In the genomic region with DNA sequence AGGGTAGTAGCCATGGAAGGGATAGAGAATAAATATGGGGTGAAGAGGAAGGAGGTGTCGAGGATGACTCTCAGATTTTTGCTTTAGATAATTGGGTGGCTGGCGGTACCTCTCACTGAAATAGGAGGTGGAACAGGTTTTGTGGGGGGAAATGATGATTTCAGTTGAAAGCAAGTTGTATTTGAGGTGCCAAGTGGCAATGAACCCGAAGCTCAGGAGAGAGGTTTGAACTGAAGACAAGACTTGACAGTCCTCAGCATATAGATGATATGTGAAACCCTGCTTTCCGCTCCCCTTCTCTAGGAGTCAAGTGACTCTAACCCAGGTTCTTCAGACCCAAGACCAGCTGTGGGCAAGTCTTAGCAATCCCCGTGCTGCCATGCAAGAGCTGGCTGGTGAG, we compare ENCODE assay signal across 17 cellular contexts. TPM values are rescaled to one million over a fixed set of nuclear protein-coding genes. Genes with fewer than 3 reads are reported as not detected.
DNase-seq lines count a peak whose midpoint lies in the region; ATAC-seq and TF ChIP-seq lines count a peak whose summit lies in the region.
"Had no signal": no experiment of that assay in that cellular context is flagged by ENCODE, and none has a peak within 500 bp of the region (broad histone marks: within the 10 kb centered on the region; RNA-seq: fewer than 3 reads in every experiment).

No MANE protein-coding gene starts in this region.

- TF ChIP-seq CTCF in brain (conservative IDR thresholded peaks at IDR 0.05) (no peak), osteocyte (IDR thresholded peaks at IDR 0.05) (no peak)

- H3K36me3 Mint-ChIP-seq in stimulated activated naive CD8-positive, alpha-beta T cell treated with anti-CD3 and anti-CD28 coated beads, Interleukin-15, Interleukin-2, amounts not matched to agents 100 ng/mL and 50 ng/mL, for 24 hours (ENCODE audit: low read depth) = peaks cover 32% of the 10 kb centered on the region
- H3K36me3 Mint-ChIP-seq in T-helper 17 cell (ENCODE audit: low read depth) (peaks cover 10% of the 10 kb centered on the region), brain (peaks cover 28% of the 10 kb centered on the region), osteocyte (ENCODE audit: unreplicated experiment) (peaks cover 2% of the 10 kb centered on the region)
- H3K36me3 Mint-ChIP-seq in activated CD8-positive, alpha-beta memory T cell treated with anti-CD3 and anti-CD28 coated beads, Interleukin-2, amount 10 ng/mL, durations not matched to agents 7 days and 5 days = peaks cover 7% of the 10 kb centered on the region

- no peaks in the 10 kb centered on the region for H3K9me3 ChIP-seq in T-helper 17 cell (ENCODE audit: control insufficient read depth, low read length, poor library complexity, severe bottlenecking)
- H3K9me3 ChIP-seq: BE2C had no signal

- no peaks in the 10 kb centered on the region for H3K9me3 Mint-ChIP-seq in stimulated activated naive CD8-positive, alpha-beta T cell treated with anti-CD3 and anti-CD28 coated beads, Interleukin-15, Interleukin-2, amounts not matched to agents 100 ng/mL and 50 ng/mL, for 24 hours
- no peaks in the 10 kb centered on the region for H3K9me3 Mint-ChIP-seq in stimulated activated naive CD8-positive, alpha-beta T cell treated with anti-CD3 and anti-CD28 coated beads, Interleukin-15, amount 100 ng/mL, for 72 hours
- H3K9me3 Mint-ChIP-seq in brain = peaks cover 0 to 3% (median 0%) of the 10 kb centered on the region in 5 experiments
- no peaks in the 10 kb centered on the region for H3K9me3 Mint-ChIP-seq in osteocyte (ENCODE audit: unreplicated experiment)
- no peaks in the 10 kb centered on the region for H3K9me3 Mint-ChIP-seq in activated CD8-positive, alpha-beta memory T cell treated with anti-CD3 and anti-CD28 coated beads, Interleukin-2, amount 10 ng/mL, durations not matched to agents 7 days and 5 days (ENCODE audit: low read depth)
- H3K9me3 Mint-ChIP-seq: CD4-positive, alpha-beta T cell; H9 had no signal

- no peaks in the 10 kb centered on the region for H3K27me3 Mint-ChIP-seq in stimulated activated naive CD8-positive, alpha-beta T cell treated with anti-CD3 and anti-CD28 coated beads, Interleukin-15, Interleukin-2, amounts not matched to agents 100 ng/mL and 50 ng/mL, for 24 hours
- H3K27me3 Mint-ChIP-seq in stimulated activated naive CD8-positive, alpha-beta T cell treated with anti-CD3 and anti-CD28 coated beads, Interleukin-15, amount 100 ng/mL, for 72 hours = no peaks in the 10 kb centered on the region
- H3K27me3 Mint-ChIP-seq in T-helper 17 cell = no peaks in the 10 kb centered on the region
- no peaks in the 10 kb centered on the region for H3K27me3 Mint-ChIP-seq in brain
- H3K27me3 Mint-ChIP-seq in osteocyte (ENCODE audit: unreplicated experiment) = no peaks in the 10 kb centered on the region
- H3K27me3 Mint-ChIP-seq in activated CD8-positive, alpha-beta memory T cell treated with anti-CD3 and anti-CD28 coated beads, Interleukin-2, amount 10 ng/mL, durations not matched to agents 7 days and 5 days = no peaks in the 10 kb centered on the region
- H3K27me3 Mint-ChIP-seq: CD4-positive, alpha-beta T cell had no signal

- no peak overlapping the region for H3K4me3 Mint-ChIP-seq in stimulated activated naive CD8-positive, alpha-beta T cell treated with anti-CD3 and anti-CD28 coated beads, Interleukin-15, Interleukin-2, amounts not matched to agents 100 ng/mL and 50 ng/mL, for 24 hours
- no peak overlapping the region for H3K4me3 Mint-ChIP-seq in stimulated activated naive CD8-positive, alpha-beta T cell treated with anti-CD3 and anti-CD28 coated beads, Interleukin-15, amount 100 ng/mL, for 72 hours
- H3K4me3 Mint-ChIP-seq in T-helper 17 cell (no peak overlapping the region), brain (no peak overlapping the region), osteocyte (ENCODE audit: unreplicated experiment) (no peak overlapping the region)
- H3K4me3 Mint-ChIP-seq in activated CD8-positive, alpha-beta memory T cell treated with anti-CD3 and anti-CD28 coated beads, Interleukin-2, amount 10 ng/mL, durations not matched to agents 7 days and 5 days = no peak overlapping the region
- H3K4me3 Mint-ChIP-seq: CD4-positive, alpha-beta T cell; H9 had no signal

- H3K27ac Mint-ChIP-seq in stimulated activated naive CD8-positive, alpha-beta T cell treated with anti-CD3 and anti-CD28 coated beads, Interleukin-15, Interleukin-2, amounts not matched to agents 100 ng/mL and 50 ng/mL, for 24 hours = peak overlapping the region; percentile 2
- no peak overlapping the region for H3K27ac Mint-ChIP-seq in stimulated activated naive CD8-positive, alpha-beta T cell treated with anti-CD3 and anti-CD28 coated beads, Interleukin-15, amount 100 ng/mL, for 72 hours
- H3K27ac Mint-ChIP-seq in T-helper 17 cell (peak overlapping the region; percentile 30), brain (peak overlapping the region in 3 of 5 experiments; percentile 1 to 16 (median 13)), osteocyte (ENCODE audit: unreplicated experiment) (peak overlapping the region; percentile 9)
- H3K27ac Mint-ChIP-seq in activated CD8-positive, alpha-beta memory T cell treated with anti-CD3 and anti-CD28 coated beads, Interleukin-2, amount 10 ng/mL, durations not matched to agents 7 days and 5 days = no peak overlapping the region
- H3K27ac Mint-ChIP-seq: CD4-positive, alpha-beta T cell had no signal

- ATAC-seq in stimulated activated naive CD8-positive, alpha-beta T cell treated with anti-CD3 and anti-CD28 coated beads, Interleukin-15, amount 100 ng/mL, for 72 hours = no peak
- ATAC-seq in T-helper 17 cell = no peak
- no peak for ATAC-seq in activated CD8-positive, alpha-beta memory T cell treated with anti-CD3 and anti-CD28 coated beads, Interleukin-2, amount 10 ng/mL, durations not matched to agents 7 days and 5 days

- CTCF ChIA-PET in activated CD8-positive, alpha-beta memory T cell treated with anti-CD3 and anti-CD28 coated beads, Interleukin-2, amount 10 ng/mL, durations not matched to agents 7 days and 5 days (lab: Charles Lee) = interaction anchor here (1.8 kb wide), 1 partner anchor 38 kb away, joined by 4 read pairs; no protein-coding TSS in a partner anchor

- DNase-seq in stimulated activated naive CD8-positive, alpha-beta T cell treated with anti-CD3 and anti-CD28 coated beads, Interleukin-15, amount 100 ng/mL, for 72 hours = no peak
- DNase-seq in T-helper 17 cell (no peak), osteocyte (ENCODE audit: extremely low spot score, unreplicated experiment) (no peak), KG1 (lab: John Stamatoyannopoulos, UW) (no peak), NCI-H774 (lab: John Stamatoyannopoulos, UW) (no peak)
- no peak for DNase-seq in activated CD8-positive, alpha-beta memory T cell treated with anti-CD3 and anti-CD28 coated beads, Interleukin-2, amount 10 ng/mL, durations not matched to agents 7 days and 5 days
- DNase-seq: ACHN; BE2C; C1 segment of cervical spinal cord; CD4-positive, alpha-beta T cell; DMS153; DMS79; GDM1; GOT3; H9 had no signal

- H3K4me1 Mint-ChIP-seq in stimulated activated naive CD8-positive, alpha-beta T cell treated with anti-CD3 and anti-CD28 coated beads, Interleukin-15, Interleukin-2, amounts not matched to agents 100 ng/mL and 50 ng/mL, for 24 hours (ENCODE audit: low read depth) = no peaks in the 10 kb centered on the region
- no peaks in the 10 kb centered on the region for H3K4me1 Mint-ChIP-seq in stimulated activated naive CD8-positive, alpha-beta T cell treated with anti-CD3 and anti-CD28 coated beads, Interleukin-15, amount 100 ng/mL, for 72 hours
- H3K4me1 Mint-ChIP-seq in T-helper 17 cell (peaks cover 13% of the 10 kb centered on the region), brain (peaks cover 14% of the 10 kb centered on the region), osteocyte (ENCODE audit: unreplicated experiment) (peaks cover 13% of the 10 kb centered on the region)
- H3K4me1 Mint-ChIP-seq in activated CD8-positive, alpha-beta memory T cell treated with anti-CD3 and anti-CD28 coated beads, Interleukin-2, amount 10 ng/mL, durations not matched to agents 7 days and 5 days = no peaks in the 10 kb centered on the region

RNA-seq across cellular contexts. Expression of a gene that starts 33.7 kb away (rescaled TPM):
- total RNA-seq in T-helper 17 cell (10 to 100 TPM; 18.5 to 26.7 TPM), osteocyte (15.3 and 17.8 TPM in 2 replicates)
- polyA plus RNA-seq in brain (ENCODE audit: insufficient read depth, low read depth, low replicate concordance) = 12.9 TPM
- 10 to 100 TPM; 25.6 to 33.1 TPM for total RNA-seq in activated CD8-positive, alpha-beta memory T cell treated with anti-CD3 and anti-CD28 coated beads, Interleukin-2, amount 10 ng/mL, durations not matched to agents 7 days and 5 days

RNA-seq across cellular contexts. Expression of a gene that starts 33.9 kb away (rescaled TPM):
- total RNA-seq in T-helper 17 cell (10 to 100 TPM; 70.2 to 70.6 TPM), osteocyte (192 and 209 TPM in 2 replicates)
- 91.0 TPM for polyA plus RNA-seq in brain (ENCODE audit: insufficient read depth, low read depth, low replicate concordance)
- 100 to 1,000 TPM; 151 to 161 TPM for total RNA-seq in activated CD8-positive, alpha-beta memory T cell treated with anti-CD3 and anti-CD28 coated beads, Interleukin-2, amount 10 ng/mL, durations not matched to agents 7 days and 5 days

RNA-seq across cellular contexts. Expression of a gene that starts 42.3 kb away (rescaled TPM):
- total RNA-seq in T-helper 17 cell (100 to 1,000 TPM; 124 to 132 TPM), osteocyte (93.4 and 100 TPM in 2 replicates)
- 147 TPM for polyA plus RNA-seq in brain (ENCODE audit: insufficient read depth, low read depth, low replicate concordance)
- total RNA-seq in activated CD8-positive, alpha-beta memory T cell treated with anti-CD3 and anti-CD28 coated beads, Interleukin-2, amount 10 ng/mL, durations not matched to agents 7 days and 5 days = 100 to 1,000 TPM; 134 to 144 TPM

RNA-seq across cellular contexts. Expression of a gene that starts 49.5 kb away (rescaled TPM):
- total RNA-seq in T-helper 17 cell (10 to 100 TPM; 77.1 to 84.6 TPM), osteocyte (157 and 171 TPM in 2 replicates)
- polyA plus RNA-seq in brain (ENCODE audit: insufficient read depth, low read depth, low replicate concordance) = 123 TPM
- 10 to 100 TPM; 76.8 to 79.3 TPM for total RNA-seq in activated CD8-positive, alpha-beta memory T cell treated with anti-CD3 and anti-CD28 coated beads, Interleukin-2, amount 10 ng/mL, durations not matched to agents 7 days and 5 days

Comparison
In these comparisons a context has a peak if more than half of its experiments do, and no peak if none do; other contexts are left out.
1. H3K27ac Mint-ChIP-seq: peak in stimulated activated naive CD8-positive, alpha-beta T cell treated with anti-CD3 and anti-CD28 coated beads, Interleukin-15, Interleukin-2, amounts not matched to agents 100 ng/mL and 50 ng/mL, for 24 hours (single experiment), T-helper 17 cell (single experiment), brain (3 of 5) and osteocyte (single experiment); none in stimulated activated naive CD8-positive, alpha-beta T cell treated with anti-CD3 and anti-CD28 coated beads, Interleukin-15, amount 100 ng/mL, for 72 hours (0 of 2) and activated CD8-positive, alpha-beta memory T cell treated with anti-CD3 and anti-CD28 coated beads, Interleukin-2, amount 10 ng/mL, durations not matched to agents 7 days and 5 days (single experiment).